In genomic region chr2:237309416-237309815, GRCh38 we compare ENCODE assay signal across 19 cellular contexts.
DNase-seq lines count a peak whose midpoint lies in the region; ATAC-seq and TF ChIP-seq lines count a peak whose summit lies in the region.
"Had no signal": no experiment of that assay in that cellular context is flagged by ENCODE, and none has a peak within 500 bp of the region (broad histone marks: within the 10 kb centered on the region; RNA-seq: fewer than 3 reads in every experiment).

No MANE protein-coding gene starts in this region.

- H3K27ac ChIP-seq in heart left ventricle (peak overlapping the region in 8 of 12 donors; percentile 9 to 92 (median 20)), rectal smooth muscle tissue (ENCODE audit: low read depth, low read length) (peak overlapping the region; percentile 75)
- H3K27ac ChIP-seq: foreskin keratinocyte, VCaP had no signal

- WGBS in heart left ventricle, 4 donors = 24 to 49% (median 45%) methylated on average over 4 of the region's 4 CpGs

- H3K36me3 ChIP-seq in heart left ventricle (no peaks in the 10 kb centered on the region), rectal smooth muscle tissue (ENCODE audit: control insufficient read depth, insufficient read depth, low read length) (no peaks in the 10 kb centered on the region)

- no peak for TF ChIP-seq POLR2A in heart left ventricle (IDR thresholded peaks at IDR 0.05)

- H3K27ac Mint-ChIP-seq in activated naive CD4-positive, alpha-beta T cell treated with anti-CD3 and anti-CD28 coated beads for 36 hours = no peak overlapping the region
- H3K27ac Mint-ChIP-seq in activated T-cell treated with anti-CD3 and anti-CD28 coated beads, Interleukin-2, amount 50 U/mL, for 24 hours = no peak overlapping the region
- H3K27ac Mint-ChIP-seq: stimulated activated effector memory CD8-positive, alpha-beta T cell treated with anti-CD3 and anti-CD28 coated beads, Interleukin-12 subunit alpha, Interleukin-12 subunit beta, amount 100 ng/mL, for 72 hours; type B pancreatic cell had no signal

- CTCF ChIA-PET in activated naive CD4-positive, alpha-beta T cell treated with anti-CD3 and anti-CD28 coated beads for 36 hours (lab: Charles Lee) = no interaction called here

- no peak for ATAC-seq in heart left ventricle
- ATAC-seq in left cardiac atrium = no peak
- ATAC-seq in HG03025 (IDR thresholded peaks at IDR 0.05; ENCODE audit: low FRiP score, unreplicated experiment) = no peak
- ATAC-seq: foreskin keratinocyte; stimulated activated effector memory CD8-positive, alpha-beta T cell treated with anti-CD3 and anti-CD28 coated beads, Interleukin-12 subunit alpha, Interleukin-12 subunit beta, amount 100 ng/mL, for 72 hours had no signal

- no peak overlapping the region for H3K4me3 Mint-ChIP-seq in activated naive CD4-positive, alpha-beta T cell treated with anti-CD3 and anti-CD28 coated beads for 36 hours
- no peak overlapping the region for H3K4me3 Mint-ChIP-seq in activated T-cell treated with anti-CD3 and anti-CD28 coated beads, Interleukin-2, amount 50 U/mL, for 24 hours
- H3K4me3 Mint-ChIP-seq: neural crest cell; stimulated activated effector memory CD8-positive, alpha-beta T cell treated with anti-CD3 and anti-CD28 coated beads, Interleukin-12 subunit alpha, Interleukin-12 subunit beta, amount 100 ng/mL, for 72 hours; type B pancreatic cell had no signal

- H3K9me3 Mint-ChIP-seq in activated naive CD4-positive, alpha-beta T cell treated with anti-CD3 and anti-CD28 coated beads for 36 hours = peaks cover under 1% of the 10 kb centered on the region
- H3K9me3 Mint-ChIP-seq in activated T-cell treated with anti-CD3 and anti-CD28 coated beads, Interleukin-2, amount 50 U/mL, for 24 hours = peaks cover 1% of the 10 kb centered on the region
- H3K9me3 Mint-ChIP-seq: stimulated activated effector memory CD8-positive, alpha-beta T cell treated with anti-CD3 and anti-CD28 coated beads, Interleukin-12 subunit alpha, Interleukin-12 subunit beta, amount 100 ng/mL, for 72 hours had no signal

- no peaks in the 10 kb centered on the region for H3K36me3 Mint-ChIP-seq in activated naive CD4-positive, alpha-beta T cell treated with anti-CD3 and anti-CD28 coated beads for 36 hours (ENCODE audit: low read depth)
- no peaks in the 10 kb centered on the region for H3K36me3 Mint-ChIP-seq in activated T-cell treated with anti-CD3 and anti-CD28 coated beads, Interleukin-2, amount 50 U/mL, for 24 hours (ENCODE audit: low read depth)
- H3K36me3 Mint-ChIP-seq: stimulated activated effector memory CD8-positive, alpha-beta T cell treated with anti-CD3 and anti-CD28 coated beads, Interleukin-12 subunit alpha, Interleukin-12 subunit beta, amount 100 ng/mL, for 72 hours had no signal

- intact Hi-C loops in heart left ventricle (cut with DNase I) (no loop called here), left cardiac atrium (cut with DNase I) (no loop called here)
- intact Hi-C loops in activated naive CD4-positive, alpha-beta T cell treated with anti-CD3 and anti-CD28 coated beads for 36 hours (cut with micrococcal nuclease) = no loop called here

- DNase-seq in heart left ventricle (no peak), left cardiac atrium (no peak), fibroblast of peridontal ligament (ENCODE audit: extremely low read depth) (peak; percentile 58), HT-29 (ENCODE audit: low spot score) (no peak)
- DNase-seq in activated naive CD4-positive, alpha-beta T cell treated with anti-CD3 and anti-CD28 coated beads for 36 hours = no peak
- no peak for DNase-seq in activated T-cell treated with anti-CD3 and anti-CD28 coated beads, Interleukin-2, amount 50 U/mL, for 24 hours
- DNase-seq: activated CD4-positive, alpha-beta T cell treated with anti-CD3 and anti-CD28 coated beads, Interleukin-2, amount 50 U/mL, for 4 hours; foreskin keratinocyte; kidney glomerular epithelial cell; NCI-H1436 treated with DMSO at 0.1 percent for 48 hours; NCI-H69; SHP77 treated with DMSO at 0.1 percent for 48 hours; T-helper 1 cell had no signal

- H3K27me3 ChIP-seq in heart left ventricle (no peaks in the 10 kb centered on the region), rectal smooth muscle tissue (ENCODE audit: control insufficient read depth, insufficient read depth, low read length) (no peaks in the 10 kb centered on the region)
- H3K27me3 ChIP-seq: foreskin keratinocyte had no signal

- H3K4me3 ChIP-seq in heart left ventricle (no peak overlapping the region), rectal smooth muscle tissue (ENCODE audit: low read length) (no peak overlapping the region)

- H3K9ac ChIP-seq in rectal smooth muscle tissue (ENCODE audit: low read length) = no peak overlapping the region

- no peak for TF ChIP-seq CTCF in heart left ventricle (IDR thresholded peaks at IDR 0.05)

- peaks cover 9% of the 10 kb centered on the region for H3K27me3 Mint-ChIP-seq in activated naive CD4-positive, alpha-beta T cell treated with anti-CD3 and anti-CD28 coated beads for 36 hours (ENCODE audit: low read depth)
- H3K27me3 Mint-ChIP-seq in activated T-cell treated with anti-CD3 and anti-CD28 coated beads, Interleukin-2, amount 50 U/mL, for 24 hours = peaks cover 15% of the 10 kb centered on the region

- H3K4me1 Mint-ChIP-seq in activated naive CD4-positive, alpha-beta T cell treated with anti-CD3 and anti-CD28 coated beads for 36 hours (ENCODE audit: low read depth) = no peaks in the 10 kb centered on the region
- no peaks in the 10 kb centered on the region for H3K4me1 Mint-ChIP-seq in activated T-cell treated with anti-CD3 and anti-CD28 coated beads, Interleukin-2, amount 50 U/mL, for 24 hours (ENCODE audit: low read depth)
- H3K4me1 Mint-ChIP-seq: neural crest cell; stimulated activated effector memory CD8-positive, alpha-beta T cell treated with anti-CD3 and anti-CD28 coated beads, Interleukin-12 subunit alpha, Interleukin-12 subunit beta, amount 100 ng/mL, for 72 hours had no signal

- H3K9me3 ChIP-seq in heart left ventricle = peaks cover 0 to under 1% (median 0%) of the 10 kb centered on the region in 12 donors

- peaks cover 0 to 42% (median 7%) of the 10 kb centered on the region in 12 donors for H3K4me1 ChIP-seq in heart left ventricle
- H3K4me1 ChIP-seq in rectal smooth muscle tissue (ENCODE audit: control insufficient read depth, insufficient read depth, low read length) = peaks cover 42% of the 10 kb centered on the region
